ENCODE assay signal across 1 cellular context in genomic region chr10:101262147-101262546, GRCh38.
TF ChIP-seq lines count a peak whose summit lies in the region.

No MANE protein-coding gene starts in this region.

TF ChIP-seq in WTC11, 78 proteins besides CTCF, POLR2A, EP300 and RAD21 (continued from another document):
- TF ChIP-seq FOXJ3 (CRISPR knock-in tag; IDR thresholded peaks at IDR 0.05; ENCODE audit: borderline replicate concordance) (no peak), NR2C2 (CRISPR knock-in tag; IDR thresholded peaks at IDR 0.05) (no peak), CREB1 (CRISPR knock-in tag; IDR thresholded peaks at IDR 0.05) (no peak), ZNF425 (CRISPR knock-in tag; conservative IDR thresholded peaks at IDR 0.05) (no peak)
TF ChIP-seq in WTC11: peak in this region for 0.
